8 cellular contexts compared by ENCODE assay signal in the genomic region with DNA sequence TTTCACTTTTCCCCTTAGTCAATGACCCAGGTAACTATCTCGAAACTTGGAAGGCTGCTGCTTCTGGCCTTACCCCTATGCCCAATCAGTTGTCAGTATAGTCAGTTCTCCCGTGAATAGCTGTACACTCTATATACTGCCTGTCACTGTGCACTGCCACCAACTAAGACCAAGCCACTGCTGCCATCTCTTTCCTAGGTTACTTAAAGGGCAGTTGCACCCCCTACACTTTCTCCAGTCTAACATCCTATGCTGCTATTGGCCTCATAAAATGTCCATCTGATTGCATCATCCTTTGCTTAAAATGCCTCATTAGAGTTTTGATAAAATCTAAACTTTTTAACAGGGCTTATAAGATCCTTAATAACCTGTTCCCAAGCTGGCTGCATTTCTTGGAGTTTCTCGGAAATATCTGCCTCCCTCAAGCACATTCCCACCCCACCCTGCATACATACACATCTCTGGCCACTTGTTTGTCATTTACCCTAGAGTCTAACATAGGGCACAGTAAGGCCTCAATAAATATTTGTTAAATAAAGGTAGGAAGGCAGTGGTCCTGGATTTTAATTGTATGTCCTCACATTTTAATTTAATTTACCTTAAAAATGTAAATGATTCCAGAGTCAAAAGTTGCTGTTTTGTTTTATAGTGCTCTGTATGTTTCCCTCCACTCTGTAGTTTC. TPM values are rescaled to one million over a fixed set of nuclear protein-coding genes. Genes with fewer than 3 reads are reported as not detected.
DNase-seq lines count a peak whose midpoint lies in the region; ATAC-seq, FAIRE-seq and TF ChIP-seq lines count a peak whose summit lies in the region.

No MANE protein-coding gene starts in this region.

- no peaks in the 10 kb centered on the region for H3K9me3 Mint-ChIP-seq in T-helper 2 cell treated with Interferon-gamma antibody and Interleukin-4, amounts not matched to agents 5 μg/mL and 100 μg/mL, for 36 hours
- H3K9me3 Mint-ChIP-seq in astrocyte (ENCODE audit: unreplicated experiment) = no peaks in the 10 kb centered on the region

- peak overlapping the region; percentile 67 for H3K4me2 ChIP-seq in astrocyte (ENCODE audit: low read length)

- no peaks in the 10 kb centered on the region for H3K27me3 ChIP-seq in astrocyte (ENCODE audit: insufficient read depth, low read length)

- peak overlapping the region; percentile 54 for H3K9ac ChIP-seq in astrocyte (ENCODE audit: low read length)

- no peaks in the 10 kb centered on the region for H3K27me3 Mint-ChIP-seq in T-helper 2 cell treated with Interferon-gamma antibody and Interleukin-4, amounts not matched to agents 5 μg/mL and 100 μg/mL, for 36 hours (ENCODE audit: low read depth)
- H3K27me3 Mint-ChIP-seq in astrocyte (ENCODE audit: low read depth, unreplicated experiment) = no peaks in the 10 kb centered on the region

- no peaks in the 10 kb centered on the region for H4K20me1 ChIP-seq in astrocyte (ENCODE audit: insufficient read depth, low read length)

- no peaks in the 10 kb centered on the region for H3K9me3 ChIP-seq in astrocyte (ENCODE audit: insufficient read depth, low read depth, low read length)

- no peak for TF ChIP-seq CTCF in astrocyte (IDR thresholded peaks at IDR 0.05; ENCODE audit: insufficient read depth, low read depth, low read length)

- H3K4me3 ChIP-seq in astrocyte (ENCODE audit: insufficient read depth, low read depth, low read length) = no peak overlapping the region

- FAIRE-seq in astrocyte (lab: Jason Lieb, UNC) = no peak

- peak overlapping the region; percentile 40 for H2AFZ ChIP-seq in astrocyte (ENCODE audit: low read depth, low read length)

- ATAC-seq in HG03521 (IDR thresholded peaks at IDR 0.05; ENCODE audit: unreplicated experiment) = peak; percentile 41
- ATAC-seq in stimulated activated naive CD8-positive, alpha-beta T cell treated with anti-CD3 and anti-CD28 coated beads, Interleukin-15, Interleukin-2, amounts not matched to agents 100 U/mL and 50 U/mL, for 24 hours = peak; percentile 79
- no peak for ATAC-seq in HG02759 (IDR thresholded peaks at IDR 0.05; ENCODE audit: unreplicated experiment)

- no peak for DNase-seq in T-helper 2 cell treated with Interferon-gamma antibody and Interleukin-4, amounts not matched to agents 5 μg/mL and 100 μg/mL, for 36 hours (ENCODE audit: low spot score)
- no peak for DNase-seq in T-helper 2 cell
- DNase-seq in astrocyte (ENCODE audit: low read depth) = no peak
- DNase-seq in stimulated activated naive CD8-positive, alpha-beta T cell treated with anti-CD3 and anti-CD28 coated beads, Interleukin-15, Interleukin-2, amounts not matched to agents 100 U/mL and 50 U/mL, for 24 hours = no peak
- DNase-seq in germinal center (ENCODE audit: low spot score) = no peak
- DNase-seq in 8988T = no peak

- no peaks in the 10 kb centered on the region for H3K36me3 ChIP-seq in astrocyte (ENCODE audit: insufficient read depth, low read length)

- H3K4me1 ChIP-seq in astrocyte (ENCODE audit: insufficient read depth, low read length) = peaks cover 41% of the 10 kb centered on the region

- peaks cover 18% of the 10 kb centered on the region for H3K79me2 ChIP-seq in astrocyte (ENCODE audit: insufficient read depth, low read length)

- peaks cover 36% of the 10 kb centered on the region for H3K36me3 Mint-ChIP-seq in T-helper 2 cell treated with Interferon-gamma antibody and Interleukin-4, amounts not matched to agents 5 μg/mL and 100 μg/mL, for 36 hours (ENCODE audit: low read depth)
- peaks cover 4% of the 10 kb centered on the region for H3K36me3 Mint-ChIP-seq in astrocyte (ENCODE audit: low read depth, unreplicated experiment)

- peak overlapping the region; percentile 72 for H3K27ac ChIP-seq in astrocyte (ENCODE audit: low read depth, low read length)

- peak overlapping the region; percentile 70 for H3K4me3 Mint-ChIP-seq in T-helper 2 cell treated with Interferon-gamma antibody and Interleukin-4, amounts not matched to agents 5 μg/mL and 100 μg/mL, for 36 hours
- H3K4me3 Mint-ChIP-seq in astrocyte (ENCODE audit: unreplicated experiment) = no peak overlapping the region

- peak overlapping the region; percentile 90 for H3K27ac Mint-ChIP-seq in T-helper 2 cell treated with Interferon-gamma antibody and Interleukin-4, amounts not matched to agents 5 μg/mL and 100 μg/mL, for 36 hours
- H3K27ac Mint-ChIP-seq in astrocyte (ENCODE audit: unreplicated experiment) = peak overlapping the region; percentile 90

- peaks cover 80% of the 10 kb centered on the region for H3K4me1 Mint-ChIP-seq in T-helper 2 cell treated with Interferon-gamma antibody and Interleukin-4, amounts not matched to agents 5 μg/mL and 100 μg/mL, for 36 hours (ENCODE audit: low read depth)
- peaks cover 58% of the 10 kb centered on the region for H3K4me1 Mint-ChIP-seq in astrocyte (ENCODE audit: low read depth, unreplicated experiment)

RNA-seq across cellular contexts. Expression of a gene that starts 32.7 kb away (rescaled TPM):
- total RNA-seq in astrocyte = 25.9 and 33.1 TPM in 2 replicates
